Comparison of ENCODE assay signal across 27 cellular contexts in genomic region chr3:46642971-46643370, GRCh38. TPM values are rescaled to one million over a fixed set of nuclear protein-coding genes. Genes with fewer than 3 reads are reported as not detected.
"Had no signal": no experiment of that assay in that cellular context is flagged by ENCODE, and none has a peak within 500 bp of the region (broad histone marks: within the 10 kb centered on the region; RNA-seq: fewer than 3 reads in every experiment).

No MANE protein-coding gene starts in this region.

- H3K27me3 ChIP-seq: adrenal gland, breast epithelium, ovary, right atrium auricular region, uterus had no signal

- FAIRE-seq: colon had no signal

- H3K4me3 ChIP-seq: adrenal gland, breast epithelium, esophagus squamous epithelium, heart left ventricle, ovary, psoas muscle, right atrium auricular region, uterus had no signal

- H3K4me1 ChIP-seq: adrenal gland, breast epithelium, esophagus squamous epithelium, right atrium auricular region, uterus had no signal

- H3K9me3 ChIP-seq: adrenal gland, neutrophil, ovary, uterus had no signal

- ATAC-seq: activated CD4-positive, alpha-beta T cell treated with anti-CD3 and anti-CD28 coated beads for 36 hours; heart left ventricle; left cardiac atrium; natural killer cell treated with Interleukin-12 subunit alpha and Interleukin-12 subunit beta and Interleukin-15 and Interleukin-18, amount 100 ng/mL, for 72 hours; psoas muscle; stimulated activated naive CD8-positive, alpha-beta T cell treated with anti-CD3 and anti-CD28 coated beads, Interleukin-15, amount 100 ng/mL, for 72 hours; WTC11 had no signal

- H3K36me3 ChIP-seq: adrenal gland, breast epithelium, esophagus squamous epithelium, heart left ventricle, neutrophil, ovary, right atrium auricular region, uterus had no signal

- DNase-seq: activated CD4-positive, alpha-beta T cell treated with anti-CD3 and anti-CD28 coated beads for 36 hours; activated CD4-positive, alpha-beta T cell treated with anti-CD3 and anti-CD28 coated beads, Interleukin-2, amount 50 U/mL, for 4 hours; activated CD8-positive, alpha-beta memory T cell treated with anti-CD3 and anti-CD28 coated beads for 24 hours; activated CD8-positive, alpha-beta memory T cell treated with anti-CD3 and anti-CD28 coated beads, Interleukin-2, amount 50 U/mL, for 4 hours; activated naive CD4-positive, alpha-beta T cell; activated T-cell treated with anti-CD3 and anti-CD28 coated beads, Interleukin-2, amount 50 U/mL, for 24 hours; adrenal gland; endodermal cell; esophagus squamous epithelium; heart left ventricle; islet precursor cell; left cardiac atrium; midbrain; ovary; psoas muscle; stimulated activated CD4-positive, alpha-beta T cell treated with anti-CD3 and anti-CD28 coated beads, Interleukin-1b, Interleukin-23, amount 100 ng/mL, for 48 hours; stimulated activated naive CD8-positive, alpha-beta T cell treated with anti-CD3 and anti-CD28 coated beads, Interleukin-15, amount 100 ng/mL, for 72 hours; uterus had no signal

- H3K27ac ChIP-seq: adrenal gland, breast epithelium, esophagus squamous epithelium, heart left ventricle, neutrophil, ovary, psoas muscle, right atrium auricular region, uterus had no signal

RNA-seq across cellular contexts. Expression of gene FAM240A, which starts 30.6 kb away (rescaled TPM):
- total RNA-seq: activated CD4-positive, alpha-beta T cell treated with anti-CD3 and anti-CD28 coated beads for 36 hours; activated T-helper 2 cell treated with anti-CD3 and anti-CD28 coated beads, Interferon-gamma antibody, Interleukin-2, Interleukin-4, amounts not matched to agents 10 μg/mL and 5 μg/mL and 100 μg/mL, durations not matched to agents 14 hours and 24 hours and 36 hours; breast epithelium; endodermal cell; heart left ventricle; left cardiac atrium; liver; natural killer cell treated with Interleukin-12 subunit alpha and Interleukin-12 subunit beta and Interleukin-15 and Interleukin-18, amount 100 ng/mL, for 72 hours; right atrium auricular region; skeletal muscle tissue; uterus had no signal
- polyA plus RNA-seq: adrenal gland, heart left ventricle, liver, ovary had no signal

RNA-seq across cellular contexts. Expression of gene TMIE, which starts 58.2 kb away (rescaled TPM):
- total RNA-seq: activated T-helper 2 cell treated with anti-CD3 and anti-CD28 coated beads, Interferon-gamma antibody, Interleukin-2, Interleukin-4, amounts not matched to agents 10 μg/mL and 5 μg/mL and 100 μg/mL, durations not matched to agents 14 hours and 24 hours and 36 hours; breast epithelium; natural killer cell treated with Interleukin-12 subunit alpha and Interleukin-12 subunit beta and Interleukin-15 and Interleukin-18, amount 100 ng/mL, for 72 hours; right atrium auricular region had no signal
